2 cellular contexts compared by ENCODE assay signal in genomic region chr12:57755194-57755453, GRCh38.
TF ChIP-seq lines count a peak whose summit lies in the region.

No MANE protein-coding gene starts in this region.

TF ChIP-seq in SK-N-SH, 30 proteins besides CTCF, POLR2A, EP300 and RAD21:
- TF ChIP-seq PBX3 (IDR thresholded peaks at IDR 0.05) (no peak), ELF1 (IDR thresholded peaks at IDR 0.05) (no peak), GABPA (IDR thresholded peaks at IDR 0.05; ENCODE audit: low read depth) (no peak), TCF12 (IDR thresholded peaks at IDR 0.05) (no peak), ZBTB33 (IDR thresholded peaks at IDR 0.05; ENCODE audit: borderline replicate concordance, low read depth) (no peak), TEAD4 (IDR thresholded peaks at IDR 0.05; ENCODE audit: borderline replicate concordance, insufficient read depth) (no peak)
TF ChIP-seq in SK-N-SH: peak in this region for 0.

TF ChIP-seq in SK-N-SH treated with all-trans-retinoic acid at 6 μM for 48 hours, 23 proteins besides CTCF, POLR2A, EP300 and RAD21:
- TF ChIP-seq ESRRG (CRISPR knock-in tag; IDR thresholded peaks at IDR 0.05) (no peak), PPARA (CRISPR knock-in tag; IDR thresholded peaks at IDR 0.05; ENCODE audit: borderline replicate concordance) (no peak), BACH2 (CRISPR knock-in tag; IDR thresholded peaks at IDR 0.05; ENCODE audit: borderline replicate concordance) (no peak)
TF ChIP-seq in SK-N-SH treated with all-trans-retinoic acid at 6 μM for 48 hours: peak in this region for 0.
